Comparison of ENCODE assay signal across 1 cellular context in the genomic region with DNA sequence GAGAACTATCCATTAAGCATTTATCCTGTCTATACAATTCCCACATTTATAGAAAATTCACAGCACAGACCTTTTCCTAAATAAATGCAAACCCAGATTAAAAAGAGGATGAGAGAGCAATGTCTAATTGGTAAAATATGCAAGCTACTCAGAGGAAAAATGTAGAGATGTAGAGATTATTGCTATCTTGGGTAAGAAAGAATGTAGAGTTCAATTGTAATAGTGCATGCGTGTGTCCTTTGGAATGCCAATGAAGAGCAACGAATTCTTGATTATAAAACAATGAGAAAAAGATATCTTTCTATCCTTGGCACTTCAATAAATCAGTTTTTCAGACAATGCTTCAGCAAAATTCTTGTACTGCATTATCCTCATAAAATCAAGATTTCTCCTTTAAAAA.
A peak's percentile ranks its signal among the peaks of the same experiment; 100 is the strongest.
TF ChIP-seq lines count a peak whose summit lies in the region.

No MANE protein-coding gene starts in this region.

TF ChIP-seq in SK-N-SH treated with all-trans-retinoic acid at 6 μM for 48 hours, 23 proteins besides CTCF, POLR2A, EP300 and RAD21 (continued from another document):
- TF ChIP-seq RARB (CRISPR knock-in tag; IDR thresholded peaks at IDR 0.05) (no peak), ZFP3 (CRISPR knock-in tag; IDR thresholded peaks at IDR 0.05) (0 out of 2 replicates have a peak, but pooled peaks have one; percentile 23), ISL1 (CRISPR knock-in tag; IDR thresholded peaks at IDR 0.05) (peak; percentile 100), ESRRG (CRISPR knock-in tag; IDR thresholded peaks at IDR 0.05) (peak; percentile 96), CSDC2 (CRISPR knock-in tag; IDR thresholded peaks at IDR 0.05) (peak; percentile 61; the same call in 1 of the 2 replicates), GLIS3 (CRISPR knock-in tag; IDR thresholded peaks at IDR 0.05) (no peak), PPARA (CRISPR knock-in tag; IDR thresholded peaks at IDR 0.05; ENCODE audit: borderline replicate concordance) (no peak), TCF4 (CRISPR knock-in tag; IDR thresholded peaks at IDR 0.05; ENCODE audit: borderline replicate concordance) (peak; percentile 67; the same call in 1 of the 2 replicates)
- TF ChIP-seq, protein P1, sequence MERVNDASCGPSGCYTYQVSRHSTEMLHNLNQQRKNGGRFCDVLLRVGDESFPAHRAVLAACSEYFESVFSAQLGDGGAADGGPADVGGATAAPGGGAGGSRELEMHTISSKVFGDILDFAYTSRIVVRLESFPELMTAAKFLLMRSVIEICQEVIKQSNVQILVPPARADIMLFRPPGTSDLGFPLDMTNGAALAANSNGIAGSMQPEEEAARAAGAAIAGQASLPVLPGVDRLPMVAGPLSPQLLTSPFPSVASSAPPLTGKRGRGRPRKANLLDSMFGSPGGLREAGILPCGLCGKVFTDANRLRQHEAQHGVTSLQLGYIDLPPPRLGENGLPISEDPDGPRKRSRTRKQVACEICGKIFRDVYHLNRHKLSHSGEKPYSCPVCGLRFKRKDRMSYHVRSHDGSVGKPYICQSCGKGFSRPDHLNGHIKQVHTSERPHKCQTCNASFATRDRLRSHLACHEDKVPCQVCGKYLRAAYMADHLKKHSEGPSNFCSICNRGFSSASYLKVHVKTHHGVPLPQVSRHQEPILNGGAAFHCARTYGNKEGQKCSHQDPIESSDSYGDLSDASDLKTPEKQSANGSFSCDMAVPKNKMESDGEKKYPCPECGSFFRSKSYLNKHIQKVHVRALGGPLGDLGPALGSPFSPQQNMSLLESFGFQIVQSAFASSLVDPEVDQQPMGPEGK (CRISPR knock-in tag; IDR thresholded peaks at IDR 0.05; ENCODE audit: borderline replicate concordance) = peak; percentile 98; the same call in 1 of the 2 replicates
TF ChIP-seq in SK-N-SH treated with all-trans-retinoic acid at 6 μM for 48 hours: peak in this region for 13.
